Comparison of ENCODE assay signal across 20 cellular contexts in the genomic region with DNA sequence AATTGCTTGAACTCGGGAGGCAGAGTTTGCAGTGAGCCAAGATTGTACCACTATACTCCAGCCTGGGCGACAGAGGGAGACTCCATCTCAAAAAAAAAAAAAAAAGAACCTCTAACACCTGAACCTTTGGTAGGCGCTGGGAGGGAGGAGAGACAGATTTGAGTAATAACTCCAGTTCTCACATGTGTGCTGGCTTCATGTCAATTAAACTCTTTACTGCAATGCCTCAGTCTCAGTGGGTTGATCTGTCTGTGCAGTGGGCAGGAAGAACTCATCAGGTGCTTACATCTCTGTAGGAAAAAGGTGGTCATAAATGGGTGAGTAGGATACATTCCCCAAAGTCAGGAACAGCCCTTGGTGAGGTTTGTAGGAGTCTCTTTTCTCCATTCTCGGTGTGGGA.
DNase-seq lines count a peak whose midpoint lies in the region; ATAC-seq and FAIRE-seq lines count a peak whose summit lies in the region.
"Had no signal": no experiment of that assay in that cellular context is flagged by ENCODE, and none has a peak within 500 bp of the region (broad histone marks: within the 10 kb centered on the region; RNA-seq: fewer than 3 reads in every experiment).

No MANE protein-coding gene starts in this region.

- H3K23ac ChIP-seq in mesenchymal stem cell (ENCODE audit: low read length in 2 of 2), result no peak overlapping the region

- no peak overlapping the region for H3K18ac ChIP-seq in mesenchymal stem cell (ENCODE audit: low read depth in 1 of 2, low read length in 2 of 2)

- intact Hi-C loops in dendritic cell treated with granulocyte-macrophage colony-stimulating factor and Interleukin-4, amounts not matched to agents 40 ng/mL and 50 ng/mL, for 4 days (cut with micrococcal nuclease), result no loop called here

- DNase-seq in activated T-cell treated with anti-CD3 and anti-CD28 coated beads, Interleukin-2, amount 50 U/mL, for 72 hours, result no peak
- DNase-seq in activated T-cell treated with anti-CD3 and anti-CD28 coated beads, Interleukin-2, amount 50 U/mL, for 48 hours, result no peak
- DNase-seq in GM19239 (ENCODE audit: insufficient read length, low spot score), result no peak
- no peak for DNase-seq in mesenchymal stem cell
- no peak for DNase-seq in DMS153 treated with DMSO at 0.1 percent for 48 hours (lab: John Stamatoyannopoulos, UW; ENCODE audit: unreplicated experiment)
- DNase-seq in T-helper 1 cell, result no peak
- DNase-seq: 8988T; Calu3; CD8-positive, alpha-beta T cell; DMS53; DND-41; EL; HCEC 1CT; KG1 had no signal

- no peak overlapping the region for H2BK5ac ChIP-seq in mesenchymal stem cell (ENCODE audit: low read depth, low read length, poor library complexity, severe bottlenecking)

- no peak overlapping the region for H3K4me2 ChIP-seq in mesenchymal stem cell (ENCODE audit: low read length, poor library complexity, severe bottlenecking)
- H3K4me2 ChIP-seq: GM23338 had no signal

- H2BK15ac ChIP-seq in mesenchymal stem cell (ENCODE audit: low read depth, poor library complexity, severe bottlenecking), result no peak overlapping the region

- H3K9me3 ChIP-seq in mesenchymal stem cell (ENCODE audit: control insufficient read depth, low read length), result no peaks in the 10 kb centered on the region

- H2AFZ ChIP-seq in mesenchymal stem cell (ENCODE audit: low read depth, low read length), result no peak overlapping the region
- H2AFZ ChIP-seq: GM23338 had no signal

- H3K4ac ChIP-seq in mesenchymal stem cell (ENCODE audit: low read depth in 1 of 2, low read length in 2 of 2), result no peak overlapping the region

- no peak overlapping the region for H3K4me3 Mint-ChIP-seq in activated T-cell treated with anti-CD3 and anti-CD28 coated beads, Interleukin-2, amount 50 U/mL, for 72 hours
- no peak overlapping the region for H3K4me3 Mint-ChIP-seq in dendritic cell treated with granulocyte-macrophage colony-stimulating factor and Interleukin-4, amounts not matched to agents 40 ng/mL and 50 ng/mL, for 4 days
- H3K4me3 Mint-ChIP-seq: CD8-positive, alpha-beta T cell; GM23338 had no signal

- no peak overlapping the region for H4K91ac ChIP-seq in mesenchymal stem cell (ENCODE audit: low read length)

- no peak overlapping the region for H2BK12ac ChIP-seq in mesenchymal stem cell (ENCODE audit: low read length in 2 of 2)

- H3K36me3 ChIP-seq in mesenchymal stem cell (ENCODE audit: control insufficient read depth in 1 of 2, insufficient read depth in 2 of 2, low read depth in 1 of 2, low read length in 2 of 2), result no peaks in the 10 kb centered on the region
- H3K36me3 ChIP-seq: BLaER1 treated with 17β-estradiol and CSF1 and Interleukin-3, amounts not matched to agents 10 nM and 100 nM had no signal

- H3K14ac ChIP-seq in mesenchymal stem cell (ENCODE audit: low read length in 2 of 2), result no peak overlapping the region

- no peak overlapping the region for H2BK120ac ChIP-seq in mesenchymal stem cell (ENCODE audit: low read depth, low read length)

- H3K27ac Mint-ChIP-seq in activated T-cell treated with anti-CD3 and anti-CD28 coated beads, Interleukin-2, amount 50 U/mL, for 72 hours, result no peak overlapping the region
- H3K27ac Mint-ChIP-seq in dendritic cell treated with granulocyte-macrophage colony-stimulating factor and Interleukin-4, amounts not matched to agents 40 ng/mL and 50 ng/mL, for 4 days, result peak overlapping the region; percentile 52
- H3K27ac Mint-ChIP-seq: CD8-positive, alpha-beta T cell; GM23338 had no signal

- H3K27me3 ChIP-seq in mesenchymal stem cell (ENCODE audit: control insufficient read depth in 1 of 2, insufficient read depth in 1 of 2, low read length in 2 of 2), result peaks cover 3 to 5% of the 10 kb centered on the region in 2 experiments
- H3K27me3 ChIP-seq: BLaER1 treated with 17β-estradiol and CSF1 and Interleukin-3, amounts not matched to agents 10 nM and 100 nM had no signal

- no peaks in the 10 kb centered on the region for H3K36me3 Mint-ChIP-seq in activated T-cell treated with anti-CD3 and anti-CD28 coated beads, Interleukin-2, amount 50 U/mL, for 72 hours (ENCODE audit: insufficient read depth in 2 of 2)
- no peaks in the 10 kb centered on the region for H3K36me3 Mint-ChIP-seq in dendritic cell treated with granulocyte-macrophage colony-stimulating factor and Interleukin-4, amounts not matched to agents 40 ng/mL and 50 ng/mL, for 4 days (ENCODE audit: low read depth)
- H3K36me3 Mint-ChIP-seq: CD8-positive, alpha-beta T cell had no signal

- peak; percentile 36 to 53 for ATAC-seq in activated T-cell treated with anti-CD3 and anti-CD28 coated beads, Interleukin-2, amount 50 U/mL, for 72 hours (replicated peaks in 1 of 2)
- peak; percentile 45 for ATAC-seq in HG02870 (IDR thresholded peaks at IDR 0.05; ENCODE audit: unreplicated experiment)
- ATAC-seq: CD8-positive, alpha-beta T cell; GM23338 had no signal

- no peak overlapping the region for H2AK5ac ChIP-seq in mesenchymal stem cell (ENCODE audit: low read length, severe bottlenecking)

- H3K27ac ChIP-seq in mesenchymal stem cell (ENCODE audit: low read length, poor library complexity, severe bottlenecking), result no peak overlapping the region
- H3K27ac ChIP-seq: BLaER1 treated with 17β-estradiol and CSF1 and Interleukin-3, amounts not matched to agents 10 nM and 100 nM had no signal

- H3K9ac ChIP-seq in mesenchymal stem cell (ENCODE audit: low read length), result no peak overlapping the region
- H3K9ac ChIP-seq: BLaER1 treated with 17β-estradiol and CSF1 and Interleukin-3, amounts not matched to agents 10 nM and 100 nM had no signal

- WGBS in mesenchymal stem cell, result 92% methylated on average over 2 of the region's 4 CpGs

- H3K4me3 ChIP-seq in mesenchymal stem cell (ENCODE audit: insufficient read depth in 1 of 2, low read depth in 1 of 2, low read length in 2 of 2), result no peak overlapping the region
- H3K4me3 ChIP-seq: BLaER1 treated with 17β-estradiol and CSF1 and Interleukin-3, amounts not matched to agents 10 nM and 100 nM; GM23338 had no signal

- no peak overlapping the region for H4K8ac ChIP-seq in mesenchymal stem cell (ENCODE audit: low read length)

- peaks cover 6% of the 10 kb centered on the region for H3K4me1 ChIP-seq in mesenchymal stem cell (ENCODE audit: control insufficient read depth, insufficient read depth, low read depth, low read length)

- peaks cover 18% of the 10 kb centered on the region for H3K4me1 Mint-ChIP-seq in activated T-cell treated with anti-CD3 and anti-CD28 coated beads, Interleukin-2, amount 50 U/mL, for 72 hours (ENCODE audit: low read depth)
- peaks cover 45% of the 10 kb centered on the region for H3K4me1 Mint-ChIP-seq in dendritic cell treated with granulocyte-macrophage colony-stimulating factor and Interleukin-4, amounts not matched to agents 40 ng/mL and 50 ng/mL, for 4 days (ENCODE audit: low read depth)
- H3K4me1 Mint-ChIP-seq: GM23338 had no signal

- FAIRE-seq in GM19239 (lab: Jason Lieb, UNC), result peak; percentile 4
- FAIRE-seq: GM12892, H54 had no signal

- peaks cover 6% of the 10 kb centered on the region for H3K27me3 Mint-ChIP-seq in activated T-cell treated with anti-CD3 and anti-CD28 coated beads, Interleukin-2, amount 50 U/mL, for 72 hours (ENCODE audit: low read depth)
- H3K27me3 Mint-ChIP-seq in dendritic cell treated with granulocyte-macrophage colony-stimulating factor and Interleukin-4, amounts not matched to agents 40 ng/mL and 50 ng/mL, for 4 days, result peaks cover 4% of the 10 kb centered on the region

- H3K79me1 ChIP-seq in mesenchymal stem cell (replicated peaks; ENCODE audit: low read length, poor library complexity, severe bottlenecking), result no peaks in the 10 kb centered on the region

- no peaks in the 10 kb centered on the region for H3K9me3 Mint-ChIP-seq in activated T-cell treated with anti-CD3 and anti-CD28 coated beads, Interleukin-2, amount 50 U/mL, for 72 hours
- no peaks in the 10 kb centered on the region for H3K9me3 Mint-ChIP-seq in dendritic cell treated with granulocyte-macrophage colony-stimulating factor and Interleukin-4, amounts not matched to agents 40 ng/mL and 50 ng/mL, for 4 days
- H3K9me3 Mint-ChIP-seq: CD8-positive, alpha-beta T cell had no signal
